Comparison of ENCODE assay signal across 8 cellular contexts in the genomic region with DNA sequence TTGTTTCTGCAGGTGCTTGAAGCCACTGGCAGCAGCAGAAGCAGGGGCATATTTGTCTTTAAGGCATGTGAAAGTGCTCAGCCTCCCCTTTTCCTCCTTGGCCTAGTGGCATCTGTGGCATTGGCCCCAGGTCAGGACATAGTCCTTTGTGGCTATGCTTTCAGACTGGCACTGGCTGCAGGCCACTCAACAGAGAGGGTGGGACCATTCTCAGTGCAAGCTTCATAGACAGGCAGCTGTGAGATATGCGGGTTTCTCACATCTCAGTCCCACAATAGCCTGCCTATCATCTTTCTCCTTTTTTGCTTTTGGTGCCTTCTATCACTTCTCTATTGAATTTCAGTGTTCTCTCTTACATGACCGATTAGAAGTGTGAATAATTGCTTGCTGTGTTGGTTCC.
"Had no signal": no experiment of that assay in that cellular context is flagged by ENCODE, and none has a peak within 500 bp of the region (broad histone marks: within the 10 kb centered on the region; RNA-seq: fewer than 3 reads in every experiment).

No MANE protein-coding gene starts in this region.

- H3K4me3 ChIP-seq: GM23338, K562 had no signal

- ATAC-seq: GM23338, K562 had no signal

- FAIRE-seq: H1, H54, HTR-8/SVneo, K562 had no signal

- H3K4me2 ChIP-seq: GM23338 had no signal

- DNase-seq: H9, HCEC 1CT, IMR-90 had no signal

- H2AFZ ChIP-seq: GM23338 had no signal
